In genomic region chr10:85642082-85642420, GRCh38 we compare ENCODE assay signal across 16 cellular contexts.
DNase-seq lines count a peak whose midpoint lies in the region; ATAC-seq, FAIRE-seq and TF ChIP-seq lines count a peak whose summit lies in the region.
"Had no signal": no experiment of that assay in that cellular context is flagged by ENCODE, and none has a peak within 500 bp of the region (broad histone marks: within the 10 kb centered on the region; RNA-seq: fewer than 3 reads in every experiment).

No MANE protein-coding gene starts in this region.

- H3K9me3 Mint-ChIP-seq in T-cell: no peaks in the 10 kb centered on the region
- H3K9me3 Mint-ChIP-seq: activated CD8-positive, alpha-beta T cell treated with anti-CD3 and anti-CD28 coated beads for 36 hours; activated T-helper 2 cell treated with anti-CD3 and anti-CD28 coated beads, Interferon-gamma antibody, Interleukin-2, Interleukin-4, amounts not matched to agents 10 μg/mL and 5 μg/mL and 100 μg/mL, durations not matched to agents 14 hours and 24 hours and 36 hours; neural crest cell had no signal

- H3K4me1 ChIP-seq in right lobe of liver (no peaks in the 10 kb centered on the region), HepG2 (ENCODE audit: insufficient read depth, low read length) (peaks cover 16% of the 10 kb centered on the region; the same call in 1 of the 2 replicates), mesodermal cell (ENCODE audit: control insufficient read depth, insufficient read depth, low read length, poor library complexity, severe bottlenecking) (peaks cover 37% of the 10 kb centered on the region), vagina (peaks cover 29% of the 10 kb centered on the region)

- H3K27me3 ChIP-seq in right lobe of liver: no peaks in the 10 kb centered on the region
- no peaks in the 10 kb centered on the region; a peak in 1 of 5 replicates for H3K27me3 ChIP-seq in HepG2 (ENCODE audit: control insufficient read depth in 1 of 2, insufficient read depth in 2 of 2, low read length in 2 of 2)
- no peaks in the 10 kb centered on the region for H3K27me3 ChIP-seq in vagina
- H3K27me3 ChIP-seq: heart left ventricle had no signal

- intact Hi-C loops in right lobe of liver (cut with DNase I): no loop called here
- intact Hi-C loops in HepG2 (cut with micrococcal nuclease; ENCODE audit: unreplicated experiment): no loop called here
- intact Hi-C loops in vagina (cut with DNase I): no loop called here

- FAIRE-seq in HepG2 (lab: Jason Lieb, UNC): no peak
- FAIRE-seq: H1 had no signal

- no peaks in the 10 kb centered on the region for H4K20me1 ChIP-seq in HepG2 (ENCODE audit: insufficient read depth, low read length)

- H2AFZ ChIP-seq in HepG2 (ENCODE audit: low read length): no peak overlapping the region

- DNase-seq in right lobe of liver (no peak), HepG2 (ENCODE audit: low spot score) (no peak), vagina (ENCODE audit: extremely low spot score in 2 of 2) (peak in 1 of 2 donors; percentile 79), NCI-H69 (lab: John Stamatoyannopoulos, UW) (no peak), T-cell (no peak)
- no peak for DNase-seq in effector CD4-positive, alpha-beta T cell
- DNase-seq: activated CD8-positive, alpha-beta T cell treated with anti-CD3 and anti-CD28 coated beads for 36 hours; heart left ventricle; NCI-H82 had no signal

- POLR2A ChIA-PET in HepG2 (lab: Yijun Ruan, JAX) (no interaction called here), T-cell (lab: Charles Lee) (no interaction called here)

- peak overlapping the region in 1 of 3 donors; percentile 43 for H3K27ac ChIP-seq in right lobe of liver
- H3K27ac ChIP-seq in HepG2 (ENCODE audit: extremely low read length, insufficient read depth, low read length): no peak overlapping the region
- H3K27ac ChIP-seq in cingulate gyrus (ENCODE audit: low read depth, low read length): peak overlapping the region; percentile 35
- peak overlapping the region; percentile 100 for H3K27ac ChIP-seq in mesodermal cell (ENCODE audit: low read depth, low read length, severe bottlenecking)
- H3K27ac ChIP-seq in vagina: peak overlapping the region; percentile 6
- H3K27ac ChIP-seq: heart left ventricle, KMS-11 had no signal

- H3K79me2 ChIP-seq in HepG2 (ENCODE audit: insufficient read depth, low read length): no peaks in the 10 kb centered on the region

- H3K4me3 ChIP-seq in right lobe of liver (no peak overlapping the region), HepG2 (replicated peaks in 1 of 3; ENCODE audit: insufficient read depth in 1 of 3, low read depth in 2 of 3, low read length in 3 of 3) (no peak overlapping the region), mesodermal cell (ENCODE audit: extremely low read depth, insufficient read depth, low read length, poor library complexity, severe bottlenecking) (no peak overlapping the region), vagina (no peak overlapping the region)
- H3K4me3 ChIP-seq: heart left ventricle had no signal

- H3K9ac ChIP-seq in HepG2 (ENCODE audit: insufficient read depth, low read depth, low read length): no peak overlapping the region
- H3K9ac ChIP-seq: KMS-11 had no signal

- H3K4me3 Mint-ChIP-seq in T-cell: no peak overlapping the region
- H3K4me3 Mint-ChIP-seq: activated CD8-positive, alpha-beta T cell treated with anti-CD3 and anti-CD28 coated beads for 36 hours; neural crest cell had no signal

- H3K27me3 Mint-ChIP-seq in T-cell: no peaks in the 10 kb centered on the region
- H3K27me3 Mint-ChIP-seq: activated CD8-positive, alpha-beta T cell treated with anti-CD3 and anti-CD28 coated beads for 36 hours had no signal

- ATAC-seq in right lobe of liver: peak; percentile 46 to 75 (median 60)
- no peak; the same call in 1 of the 3 replicates for ATAC-seq in HepG2
- ATAC-seq in T-cell (replicated peaks in 1 of 4): no peak
- ATAC-seq: activated CD8-positive, alpha-beta T cell treated with anti-CD3 and anti-CD28 coated beads for 36 hours; left lobe of liver had no signal

- TF ChIP-seq CTCF in right lobe of liver (IDR thresholded peaks at IDR 0.05) (no peak), HepG2 (CRISPR knock-in tag; IDR thresholded peaks at IDR 0.05) (no peak), vagina (IDR thresholded peaks at IDR 0.05) (no peak)

- H3K27ac Mint-ChIP-seq in T-cell: no peak overlapping the region
- H3K27ac Mint-ChIP-seq: activated CD8-positive, alpha-beta T cell treated with anti-CD3 and anti-CD28 coated beads for 36 hours; activated T-helper 2 cell treated with anti-CD3 and anti-CD28 coated beads, Interferon-gamma antibody, Interleukin-2, Interleukin-4, amounts not matched to agents 10 μg/mL and 5 μg/mL and 100 μg/mL, durations not matched to agents 14 hours and 24 hours and 36 hours had no signal

- H3K36me3 ChIP-seq in right lobe of liver (no peaks in the 10 kb centered on the region), HepG2 (replicated peaks in 1 of 2; ENCODE audit: control insufficient read depth in 1 of 2, insufficient read depth in 2 of 2, low read length in 2 of 2) (no peaks in the 10 kb centered on the region), mesodermal cell (ENCODE audit: control insufficient read depth, insufficient read depth, low read length) (no peaks in the 10 kb centered on the region), vagina (no peaks in the 10 kb centered on the region)
- H3K36me3 ChIP-seq: heart left ventricle had no signal

- TF ChIP-seq EP300 in HepG2 (IDR thresholded peaks at IDR 0.05; ENCODE audit: low read depth in 2 of 2, low read length in 2 of 2) (no peak), HepG2 (CRISPR knock-in tag; IDR thresholded peaks at IDR 0.05; ENCODE audit: borderline replicate concordance) (no peak)

- BruUV-seq in HepG2 (replicated peaks; lab: Mats Ljungman, UMichigan): no TSS peak

- H3K9me3 ChIP-seq in right lobe of liver (no peaks in the 10 kb centered on the region), HepG2 (ENCODE audit: low read length) (no peaks in the 10 kb centered on the region), mesodermal cell (ENCODE audit: control insufficient read depth, low read length) (no peaks in the 10 kb centered on the region), vagina (no peaks in the 10 kb centered on the region)
- H3K9me3 ChIP-seq: heart left ventricle had no signal

- 70% methylated on average over 1 of the region's 1 CpG for WGBS in right lobe of liver (ENCODE audit: insufficient coverage, low coverage, low lambda C conversion rate, missing lambda C conversion rate)
- 11% methylated on average over 1 of the region's 1 CpG for WGBS in HepG2 (ENCODE audit: low lambda C conversion rate)
- WGBS in mesodermal cell (ENCODE audit: insufficient coverage in 2 of 2), 2 experiments: 14% methylated on average over 1 of the region's 1 CpG; no CpG with 5 or more reads in 1 of the 2 experiments

- TF ChIP-seq POLR2A in right lobe of liver (IDR thresholded peaks at IDR 0.05): no peak
- TF ChIP-seq POLR2A in HepG2 (IDR thresholded peaks at IDR 0.05; ENCODE audit: insufficient read depth in 1 of 2, low read depth in 2 of 2, low read length in 2 of 2): no peak
- no peak for TF ChIP-seq POLR2A in vagina (IDR thresholded peaks at IDR 0.05)

- no peak overlapping the region for H3K4me2 ChIP-seq in HepG2 (ENCODE audit: low read depth, low read length)
- H3K4me2 ChIP-seq: KMS-11 had no signal

- in situ Hi-C loops in HepG2 (cut with HindIII; ENCODE audit: extremely low pct_ligation_motif_present, low pct_unique_long_range_greater_than_20kb): no loop called here

- no peak for TF ChIP-seq RAD21 in HepG2 (CRISPR knock-in tag; IDR thresholded peaks at IDR 0.05)

- no peaks in the 10 kb centered on the region for H3K36me3 Mint-ChIP-seq in T-cell

- H3K4me1 Mint-ChIP-seq in T-cell: no peaks in the 10 kb centered on the region
- H3K4me1 Mint-ChIP-seq: neural crest cell had no signal

- CTCF ChIA-PET in HepG2 (lab: Yijun Ruan, JAX; ENCODE audit: low intra/inter-chr PET ratio, low total read pairs): no interaction called here
- CTCF ChIA-PET in T-cell (lab: Charles Lee): no interaction called here

TF ChIP-seq in HepG2, 621 proteins besides CTCF, POLR2A, EP300 and RAD21:
- TF ChIP-seq ZNF18 (CRISPR knock-in tag; IDR thresholded peaks at IDR 0.05; ENCODE audit: insufficient replicate concordance) (no peak), TCF7L2 (IDR thresholded peaks at IDR 0.05; ENCODE audit: low read depth, low read length) (no peak)
TF ChIP-seq in HepG2: peak in this region for 0.

Comparison
In these comparisons a context has a peak if more than half of its experiments do, and no peak if none do; other contexts are left out.
1. ATAC-seq: peak in right lobe of liver (4 of 4); none in HepG2 (single experiment) and T-cell (0 of 4).